Comparison of ENCODE assay signal across 12 cellular contexts in genomic region chr15:55791576-55792400, GRCh38. TPM values are rescaled to one million over a fixed set of nuclear protein-coding genes. Genes with fewer than 3 reads are reported as not detected.
DNase-seq lines count a peak whose midpoint lies in the region; ATAC-seq and TF ChIP-seq lines count a peak whose summit lies in the region.
"Had no signal": no experiment of that assay in that cellular context is flagged by ENCODE, and none has a peak within 500 bp of the region (broad histone marks: within the 10 kb centered on the region; RNA-seq: fewer than 3 reads in every experiment).

No MANE protein-coding gene starts in this region.

- H3K4me1 Mint-ChIP-seq in stimulated activated effector memory CD8-positive, alpha-beta T cell treated with anti-CD3 and anti-CD28 coated beads, Interleukin-12 subunit alpha, Interleukin-12 subunit beta, amount 100 ng/mL, for 72 hours: no peaks in the 10 kb centered on the region
- no peaks in the 10 kb centered on the region for H3K4me1 Mint-ChIP-seq in T-cell
- H3K4me1 Mint-ChIP-seq: activated naive CD8-positive, alpha-beta T cell treated with anti-CD3 and anti-CD28 coated beads, Interleukin-2, amount 10 ng/mL, durations not matched to agents 7 days and 5 days had no signal

- H3K27ac Mint-ChIP-seq in stimulated activated effector memory CD8-positive, alpha-beta T cell treated with anti-CD3 and anti-CD28 coated beads, Interleukin-12 subunit alpha, Interleukin-12 subunit beta, amount 100 ng/mL, for 72 hours: no peak overlapping the region
- H3K27ac Mint-ChIP-seq in T-cell: no peak overlapping the region
- H3K27ac Mint-ChIP-seq: activated naive CD8-positive, alpha-beta T cell treated with anti-CD3 and anti-CD28 coated beads, Interleukin-2, amount 10 ng/mL, durations not matched to agents 7 days and 5 days; natural killer cell treated with Interleukin-12 subunit alpha and Interleukin-12 subunit beta and Interleukin-15 and Interleukin-18, amount 100 ng/mL, for 72 hours had no signal

- no peaks in the 10 kb centered on the region for H3K36me3 Mint-ChIP-seq in stimulated activated effector memory CD8-positive, alpha-beta T cell treated with anti-CD3 and anti-CD28 coated beads, Interleukin-12 subunit alpha, Interleukin-12 subunit beta, amount 100 ng/mL, for 72 hours
- H3K36me3 Mint-ChIP-seq in T-cell: no peaks in the 10 kb centered on the region
- H3K36me3 Mint-ChIP-seq: activated naive CD8-positive, alpha-beta T cell treated with anti-CD3 and anti-CD28 coated beads, Interleukin-2, amount 10 ng/mL, durations not matched to agents 7 days and 5 days; natural killer cell treated with Interleukin-12 subunit alpha and Interleukin-12 subunit beta and Interleukin-15 and Interleukin-18, amount 100 ng/mL, for 72 hours had no signal

- peak; percentile 13 for ATAC-seq in stimulated activated effector memory CD8-positive, alpha-beta T cell treated with anti-CD3 and anti-CD28 coated beads, Interleukin-12 subunit alpha, Interleukin-12 subunit beta, amount 100 ng/mL, for 72 hours
- ATAC-seq in T-cell (replicated peaks in 1 of 4) (no peak), HG03521 (IDR thresholded peaks at IDR 0.05; ENCODE audit: unreplicated experiment) (no peak)
- ATAC-seq: activated CD4-positive, CD25-positive, alpha-beta regulatory T cell treated with anti-CD3 and anti-CD28 coated beads, Interleukin-2, amount 50 U/mL, for 24 hours; gastrocnemius medialis had no signal

- DNase-seq in NCI-H2107 treated with DMSO at 0.1 percent for 48 hours (lab: John Stamatoyannopoulos, UW; ENCODE audit: unreplicated experiment) (peak; percentile 38), NCI-H2107 (lab: John Stamatoyannopoulos, UW) (no peak), NCI-H774 (lab: John Stamatoyannopoulos, UW) (peak; percentile 58), fibroblast of mammary gland (ENCODE audit: low read depth) (peak; percentile 72), T-cell (no peak), hypothalamus (lab: John Stamatoyannopoulos, UW) (no peak)
- no peak for DNase-seq in stimulated activated effector memory CD8-positive, alpha-beta T cell treated with anti-CD3 and anti-CD28 coated beads, Interleukin-12 subunit alpha, Interleukin-12 subunit beta, amount 100 ng/mL, for 72 hours (ENCODE audit: low spot score in 2 of 2)
- DNase-seq: activated naive CD8-positive, alpha-beta T cell treated with anti-CD3 and anti-CD28 coated beads, Interleukin-2, amount 10 ng/mL, durations not matched to agents 7 days and 5 days; gastrocnemius medialis had no signal

- CTCF ChIA-PET in T-cell (lab: Charles Lee): no interaction called here

- POLR2A ChIA-PET in T-cell (lab: Charles Lee): no interaction called here

- no peak overlapping the region for H3K4me3 ChIP-seq in fibroblast of mammary gland (ENCODE audit: control insufficient read depth, low read depth, low read length)
- H3K4me3 ChIP-seq: gastrocnemius medialis had no signal

- H3K9me3 Mint-ChIP-seq in stimulated activated effector memory CD8-positive, alpha-beta T cell treated with anti-CD3 and anti-CD28 coated beads, Interleukin-12 subunit alpha, Interleukin-12 subunit beta, amount 100 ng/mL, for 72 hours: no peaks in the 10 kb centered on the region
- H3K9me3 Mint-ChIP-seq in T-cell: peaks cover 3 to 9% (median 7%) of the 10 kb centered on the region in 3 donors
- H3K9me3 Mint-ChIP-seq: natural killer cell treated with Interleukin-12 subunit alpha and Interleukin-12 subunit beta and Interleukin-15 and Interleukin-18, amount 100 ng/mL, for 72 hours had no signal

- no peak for TF ChIP-seq CTCF in fibroblast of mammary gland (conservative IDR thresholded peaks at IDR 0.05; ENCODE audit: control insufficient read depth, insufficient read depth, low read depth, low read length)

- H3K4me3 Mint-ChIP-seq in stimulated activated effector memory CD8-positive, alpha-beta T cell treated with anti-CD3 and anti-CD28 coated beads, Interleukin-12 subunit alpha, Interleukin-12 subunit beta, amount 100 ng/mL, for 72 hours: no peak overlapping the region
- no peak overlapping the region for H3K4me3 Mint-ChIP-seq in T-cell
- H3K4me3 Mint-ChIP-seq: activated naive CD8-positive, alpha-beta T cell treated with anti-CD3 and anti-CD28 coated beads, Interleukin-2, amount 10 ng/mL, durations not matched to agents 7 days and 5 days; natural killer cell treated with Interleukin-12 subunit alpha and Interleukin-12 subunit beta and Interleukin-15 and Interleukin-18, amount 100 ng/mL, for 72 hours had no signal

- peaks cover 15 to 18% of the 10 kb centered on the region in 2 donors for H3K27me3 Mint-ChIP-seq in T-cell

RNA-seq across cellular contexts. Expression of gene PRTG, which starts 48.8 kb away (rescaled TPM):
- under 1 TPM in 3 of 5 donors, not detected in 2; 0.06 to 0.16 (median 0.09) TPM for total RNA-seq in T-cell
- total RNA-seq: activated naive CD8-positive, alpha-beta T cell treated with anti-CD3 and anti-CD28 coated beads, Interleukin-2, amount 10 ng/mL, durations not matched to agents 7 days and 5 days; natural killer cell treated with Interleukin-12 subunit alpha and Interleukin-12 subunit beta and Interleukin-15 and Interleukin-18, amount 100 ng/mL, for 72 hours had no signal

Comparison
In these comparisons a context has a peak if more than half of its experiments do, and no peak if none do; other contexts are left out.
1. DNase-seq: peak in NCI-H2107 treated with DMSO at 0.1 percent for 48 hours (single experiment), NCI-H774 (single experiment) and fibroblast of mammary gland (single experiment); none in NCI-H2107 (single experiment), stimulated activated effector memory CD8-positive, alpha-beta T cell treated with anti-CD3 and anti-CD28 coated beads, Interleukin-12 subunit alpha, Interleukin-12 subunit beta, amount 100 ng/mL, for 72 hours (0 of 2), T-cell (0 of 34) and hypothalamus (0 of 51).